In the genomic region with DNA sequence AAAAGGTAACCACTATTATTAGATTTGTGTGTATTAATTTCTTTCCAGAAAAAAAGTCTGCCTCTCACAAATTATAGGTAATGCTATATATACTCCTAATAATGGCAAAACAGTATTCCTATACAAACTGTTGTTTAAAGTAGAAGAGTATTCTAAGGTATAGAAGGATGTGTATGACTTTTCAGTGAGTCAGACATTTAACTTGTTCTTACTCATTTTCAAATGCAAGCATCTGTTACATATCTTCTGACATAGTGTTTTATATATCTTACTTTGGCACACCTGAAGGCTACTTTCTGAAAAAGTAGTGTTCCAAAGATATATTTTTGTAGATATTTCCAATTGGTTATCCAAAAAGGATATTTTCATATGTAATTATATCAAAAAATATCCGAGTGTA, we compare ENCODE assay signal across 29 cellular contexts. TPM values are rescaled to one million over a fixed set of nuclear protein-coding genes. Genes with fewer than 3 reads are reported as not detected.
"Had no signal": no experiment of that assay in that cellular context is flagged by ENCODE, and none has a peak within 500 bp of the region (broad histone marks: within the 10 kb centered on the region; RNA-seq: fewer than 3 reads in every experiment).

No MANE protein-coding gene starts in this region.

- H3K4me3 ChIP-seq: gastrocnemius medialis, heart left ventricle had no signal

- H3K36me3 ChIP-seq: brain microvascular endothelial cell, gastrocnemius medialis, heart left ventricle had no signal

- H3K9me3 ChIP-seq: gastrocnemius medialis, heart left ventricle had no signal

- H3K27ac ChIP-seq: brain microvascular endothelial cell, gastrocnemius medialis, heart left ventricle, VCaP had no signal

- DNase-seq: activated CD4-positive, alpha-beta memory T cell treated with anti-CD3 and anti-CD28 coated beads, Interleukin-2, amount 10 ng/mL, durations not matched to agents 7 days and 5 days; activated CD4-positive, alpha-beta T cell treated with anti-CD3 and anti-CD28 coated beads for 1 hour; activated CD4-positive, alpha-beta T cell treated with anti-CD3 and anti-CD28 coated beads for 4 hours; activated CD4-positive, alpha-beta T cell treated with anti-CD3 and anti-CD28 coated beads, Interleukin-2, amount 10 ng/mL, durations not matched to agents 7 days and 5 days; activated CD4-positive, alpha-beta T cell treated with anti-CD3 and anti-CD28 coated beads, Interleukin-2, amount 50 U/mL, for 4 hours; activated CD8-positive, alpha-beta memory T cell treated with anti-CD3 and anti-CD28 coated beads, Interleukin-2, amount 50 U/mL, for 48 hours; activated gamma-delta T cell; activated naive CD4-positive, alpha-beta T cell; activated naive CD4-positive, alpha-beta T cell treated with anti-CD3 and anti-CD28 coated beads, Interleukin-2, amount 10 ng/mL, durations not matched to agents 7 days and 5 days; activated T-cell treated with anti-CD3 and anti-CD28 coated beads for 4 hours; activated T-cell treated with anti-CD3 and anti-CD28 coated beads, Interleukin-2, amount 50 U/mL, for 24 hours; activated T-cell treated with anti-CD3 and anti-CD28 coated beads, Interleukin-2, amount 50 U/mL, for 72 hours; amniotic stem cell; anterior cingulate cortex; brain microvascular endothelial cell; caudate nucleus; cortex of kidney; effector CD8-positive, alpha-beta T cell; foreskin fibroblast; gastrocnemius medialis; glutamatergic neuron; heart left ventricle; hypothalamus; T-helper 2 cell had no signal

- ATAC-seq: activated T-cell treated with anti-CD3 and anti-CD28 coated beads, Interleukin-2, amount 50 U/mL, for 72 hours; esophagus mucosa; gastrocnemius medialis; heart left ventricle; WTC11 had no signal

RNA-seq across cellular contexts. Expression of a gene that starts 3.5 kb away (rescaled TPM):
- total RNA-seq: activated CD4-positive, alpha-beta T cell treated with anti-CD3 and anti-CD28 coated beads, Interleukin-2, amount 10 ng/mL, durations not matched to agents 7 days and 5 days; activated T-cell treated with anti-CD3 and anti-CD28 coated beads, Interleukin-2, amount 50 U/mL, for 72 hours; dermis microvascular lymphatic vessel endothelial cell; epithelial cell of proximal tubule had no signal
